In genomic region chr10:124093076-124093773, GRCh38 we compare ENCODE assay signal across 8 cellular contexts. TPM values are rescaled to one million over a fixed set of nuclear protein-coding genes. Genes with fewer than 3 reads are reported as not detected.
A peak's percentile ranks its signal among the peaks of the same experiment; 100 is the strongest.
DNase-seq lines count a peak whose midpoint lies in the region; ATAC-seq and TF ChIP-seq lines count a peak whose summit lies in the region.

TSS of gene CHST15 (minus strand) at chr10:124093598. CDS start at chr10:124046212, 47,386 bp downstream.

- H3K9me3 ChIP-seq in CD4-positive, CD25-positive, alpha-beta regulatory T cell (ENCODE audit: control insufficient read depth in 2 of 2, low read length in 2 of 2), result peaks cover 0 to 3% of the 10 kb centered on the region in 2 experiments
- H3K9me3 ChIP-seq in vagina, result no peaks in the 10 kb centered on the region

- H3K4me1 Mint-ChIP-seq in CD4-positive, CD25-positive, alpha-beta regulatory T cell, result peaks cover 0 to 8% (median 2%) of the 10 kb centered on the region in 4 donors

- no peak within 1 kb of the TSS for H3K27ac ChIP-seq in CD4-positive, CD25-positive, alpha-beta regulatory T cell (ENCODE audit: insufficient read depth, low read length, poor library complexity, severe bottlenecking)
- H3K27ac ChIP-seq in vagina, result peak within 1 kb of the TSS; percentile 86

- H3K36me3 Mint-ChIP-seq in CD4-positive, CD25-positive, alpha-beta regulatory T cell, result no peaks in the 10 kb centered on the region

- TF ChIP-seq POLR2A in vagina (IDR thresholded peaks at IDR 0.05), result peak in 1 of 2 donors; percentile 64

- no peak within 1 kb of the TSS for H3K4me3 ChIP-seq in CD4-positive, CD25-positive, alpha-beta regulatory T cell (ENCODE audit: low read depth, low read length)
- peak within 1 kb of the TSS; percentile 61 to 91 for H3K4me3 ChIP-seq in vagina

- H3K36me3 ChIP-seq in CD4-positive, CD25-positive, alpha-beta regulatory T cell (ENCODE audit: control insufficient read depth, insufficient read depth, low read length), result no peaks in the 10 kb centered on the region
- no peaks in the 10 kb centered on the region for H3K36me3 ChIP-seq in vagina

- intact Hi-C loops in vagina (cut with DNase I), result loop anchor here (5.0 kb wide), 2 partner anchors 59 to 101 kb away; no protein-coding TSS in a partner anchor

- peak in 1 of 2 donors; percentile 8 for ATAC-seq in CD4-positive, CD25-positive, alpha-beta regulatory T cell (ENCODE audit: low read depth in 2 of 2)
- peak; percentile 28 for ATAC-seq in GM21723 (IDR thresholded peaks at IDR 0.05; ENCODE audit: unreplicated experiment)
- ATAC-seq in HG02884 (IDR thresholded peaks at IDR 0.05; ENCODE audit: unreplicated experiment), result no peak

- peaks cover 10% of the 10 kb centered on the region for H3K27me3 ChIP-seq in CD4-positive, CD25-positive, alpha-beta regulatory T cell (ENCODE audit: control insufficient read depth, insufficient read depth, low read length)
- no peaks in the 10 kb centered on the region for H3K27me3 ChIP-seq in vagina

- no peak for TF ChIP-seq CTCF in vagina (IDR thresholded peaks at IDR 0.05)

- peaks cover 51% of the 10 kb centered on the region for H3K27me3 Mint-ChIP-seq in CD4-positive, CD25-positive, alpha-beta regulatory T cell

- H3K4me3 Mint-ChIP-seq in CD4-positive, CD25-positive, alpha-beta regulatory T cell, result peak within 1 kb of the TSS in 3 of 4 donors; percentile 3 to 46 (median 28)

- peak within 1 kb of the TSS in 1 of 3 donors; percentile 14 for H3K27ac Mint-ChIP-seq in CD4-positive, CD25-positive, alpha-beta regulatory T cell

- peaks cover 0 to 2% (median 0%) of the 10 kb centered on the region in 7 donors for H3K9me3 Mint-ChIP-seq in CD4-positive, CD25-positive, alpha-beta regulatory T cell

- DNase-seq in CD4-positive, CD25-positive, alpha-beta regulatory T cell, result no peak
- DNase-seq in SW480 (ENCODE audit: low spot score) (peak; percentile 67), fibroblast of gingiva (ENCODE audit: low read depth) (peak; percentile 74), myocyte (ENCODE audit: low read depth) (peak; percentile 86), vagina (ENCODE audit: extremely low spot score in 2 of 2) (no peak), NOMO-1 (lab: John Stamatoyannopoulos, UW; ENCODE audit: unreplicated experiment in 2 of 2) (no peak)

- H3K4me1 ChIP-seq in CD4-positive, CD25-positive, alpha-beta regulatory T cell (ENCODE audit: control insufficient read depth, insufficient read depth, low read length, poor library complexity, severe bottlenecking), result peaks cover 3% of the 10 kb centered on the region
- peaks cover 39% of the 10 kb centered on the region for H3K4me1 ChIP-seq in vagina

RNA-seq across cellular contexts. Expression of gene CHST15, which starts in this region (rescaled TPM):
- 0.22 TPM for total RNA-seq in CD4-positive, CD25-positive, alpha-beta regulatory T cell
- under 1 TPM in 3 of 4 donors, not detected in 1; 0.13 to 0.47 (median 0.32) TPM for polyA plus RNA-seq in CD4-positive, CD25-positive, alpha-beta regulatory T cell
- total RNA-seq in myocyte, result 26.9 and 30.0 TPM in 2 replicates
- polyA plus RNA-seq in myocyte (2012), result 27.6 TPM
- 27.0 TPM for total RNA-seq in vagina

Comparison
In these comparisons a context has a peak if more than half of its experiments do, and no peak if none do; other contexts are left out.
1. RNA of gene CHST15 (total RNA-seq): 27.0 TPM in vagina (single experiment) and 26.9 to 30.0 TPM in myocyte; 0.22 TPM in CD4-positive, CD25-positive, alpha-beta regulatory T cell (single experiment); every median in the first group is over 10 times any median in the second.
2. DNase-seq: peak in SW480 (single experiment), fibroblast of gingiva (single experiment) and myocyte (single experiment); none in CD4-positive, CD25-positive, alpha-beta regulatory T cell (0 of 3), vagina (0 of 2) and NOMO-1 (0 of 2).